9 cellular contexts compared by ENCODE assay signal in the genomic region with DNA sequence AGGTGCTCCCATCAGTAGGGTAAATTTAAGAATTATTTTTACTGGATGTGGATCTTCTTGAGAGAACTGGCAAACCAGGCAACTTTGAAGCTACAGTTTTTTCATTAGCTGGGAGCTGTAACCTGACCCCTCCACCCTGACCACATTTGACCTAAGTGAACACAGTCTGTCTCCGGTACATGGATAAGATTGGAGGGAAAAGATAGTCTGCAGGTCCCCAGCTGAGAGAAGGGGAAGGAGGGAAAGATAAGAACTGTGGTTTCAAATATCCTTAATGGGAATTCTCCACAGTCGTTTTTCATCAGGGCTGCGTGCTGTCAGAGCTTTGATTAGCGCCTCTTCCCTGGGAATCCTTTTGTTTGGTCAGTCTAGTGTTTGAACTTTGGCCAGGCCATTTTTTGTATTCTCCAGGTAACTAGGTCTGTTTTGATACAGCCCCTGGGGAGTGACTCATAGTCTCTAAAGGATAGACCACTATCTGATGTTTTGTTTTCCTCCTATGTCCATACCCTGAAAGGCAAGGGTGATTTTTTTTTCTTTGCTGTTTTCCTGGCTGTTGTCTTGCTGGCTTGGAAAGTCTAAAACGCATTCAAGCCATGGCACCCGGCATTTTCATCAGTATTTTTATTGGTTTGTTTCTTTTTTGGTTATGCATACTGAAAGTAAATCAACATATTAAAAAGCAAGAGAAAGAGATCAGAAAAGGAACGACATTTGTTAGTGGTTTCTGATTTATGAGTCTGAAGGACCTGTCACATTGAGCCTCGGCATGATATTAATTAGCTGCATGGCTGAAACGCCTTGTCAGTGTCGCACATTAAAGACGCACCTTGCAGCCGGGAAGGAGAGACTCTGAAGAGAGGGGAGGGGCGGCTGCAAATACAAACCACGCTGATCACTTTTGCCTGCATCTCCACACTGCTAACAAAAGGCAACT.
DNase-seq lines count a peak whose midpoint lies in the region; ATAC-seq and TF ChIP-seq lines count a peak whose summit lies in the region.
"Had no signal": no experiment of that assay in that cellular context is flagged by ENCODE, and none has a peak within 500 bp of the region (broad histone marks: within the 10 kb centered on the region; RNA-seq: fewer than 3 reads in every experiment).

No MANE protein-coding gene starts in this region.

- no peak for TF ChIP-seq EP300 in sigmoid colon (IDR thresholded peaks at IDR 0.05)

- DNase-seq in MCF 10A (ENCODE audit: unreplicated experiment) (peak; percentile 30), breast epithelium (ENCODE audit: low spot score in 2 of 2) (no peak), NCI-H524 treated with DMSO at 0.1 percent for 48 hours (lab: John Stamatoyannopoulos, UW) (peak; percentile 38), dermis blood vessel endothelial cell (peak; percentile 52), sigmoid colon (no peak), coronary artery (ENCODE audit: low spot score) (no peak)
- no peak for DNase-seq in activated CD4-positive, CD25-positive, alpha-beta regulatory T cell treated with anti-CD3 and anti-CD28 coated beads, Interleukin-2, amount 50 U/mL, for 72 hours
- DNase-seq: DND-41 had no signal

- POLR2A ChIA-PET in MCF 10A (lab: Yijun Ruan, JAX) = interaction anchor here (0.6 kb wide), 1 partner anchor 29 kb away, joined by 3 read pairs; no protein-coding TSS in a partner anchor

- no TSS peak for BruUV-seq in MCF 10A (replicated peaks; lab: Mats Ljungman, UMichigan)

- no peaks in the 10 kb centered on the region for H3K27me3 Mint-ChIP-seq in MCF 10A (ENCODE audit: insufficient read depth, unreplicated experiment)

- no peak for TF ChIP-seq POLR2A in breast epithelium (IDR thresholded peaks at IDR 0.05)
- TF ChIP-seq POLR2A in sigmoid colon (IDR thresholded peaks at IDR 0.05) = no peak

- intact Hi-C loops in MCF 10A (cut with micrococcal nuclease) (no loop called here), breast epithelium (cut with DNase I; ENCODE audit: low total_unique reads) (no loop called here), sigmoid colon (cut with DNase I) (no loop called here)

- H3K27ac Mint-ChIP-seq in MCF 10A (ENCODE audit: low read depth, unreplicated experiment) = no peak overlapping the region

- peaks cover 20% of the 10 kb centered on the region for H3K4me1 Mint-ChIP-seq in MCF 10A (ENCODE audit: insufficient read depth, unreplicated experiment)

- no peak overlapping the region for H3K4me3 Mint-ChIP-seq in MCF 10A (ENCODE audit: unreplicated experiment)

- H3K9me3 Mint-ChIP-seq in MCF 10A (ENCODE audit: unreplicated experiment) = no peaks in the 10 kb centered on the region

- H3K9me3 ChIP-seq in breast epithelium (no peaks in the 10 kb centered on the region), sigmoid colon (no peaks in the 10 kb centered on the region)

- no peaks in the 10 kb centered on the region for H3K36me3 Mint-ChIP-seq in MCF 10A (ENCODE audit: insufficient read depth, unreplicated experiment)

- no peak overlapping the region for H3K4me3 ChIP-seq in breast epithelium
- H3K4me3 ChIP-seq in sigmoid colon = peak overlapping the region in 2 of 4 donors; percentile 0 to 6
- H3K4me3 ChIP-seq in coronary artery = no peak overlapping the region

- no peak for TF ChIP-seq CTCF in MCF 10A (IDR thresholded peaks at IDR 0.05; ENCODE audit: unreplicated experiment)
- TF ChIP-seq CTCF in breast epithelium (IDR thresholded peaks at IDR 0.05) = no peak
- TF ChIP-seq CTCF in sigmoid colon (IDR thresholded peaks at IDR 0.05) = no peak
- no peak for TF ChIP-seq CTCF in coronary artery (IDR thresholded peaks at IDR 0.05)

- no peak for ATAC-seq in HG02938 (IDR thresholded peaks at IDR 0.05; ENCODE audit: unreplicated experiment)

- no peaks in the 10 kb centered on the region for H3K27me3 ChIP-seq in breast epithelium
- H3K27me3 ChIP-seq in sigmoid colon = no peaks in the 10 kb centered on the region

- CTCF ChIA-PET in MCF 10A (lab: Yijun Ruan, JAX) = interaction anchor here (0.6 to 1.2 kb wide), 3 partner anchors 19 to 147 kb away, joined by 3 read pairs; no protein-coding TSS in a partner anchor

- H3K27ac ChIP-seq in breast epithelium (no peak overlapping the region), sigmoid colon (peak overlapping the region in 3 of 4 donors; percentile 59 to 89 (median 86)), coronary artery (peak overlapping the region in 1 of 2 donors; percentile 26)

- no peaks in the 10 kb centered on the region for H3K36me3 ChIP-seq in breast epithelium
- H3K36me3 ChIP-seq in sigmoid colon = no peaks in the 10 kb centered on the region

- H3K4me1 ChIP-seq in breast epithelium (no peaks in the 10 kb centered on the region), sigmoid colon (peaks cover 0 to 35% (median 30%) of the 10 kb centered on the region in 4 donors)

- WGBS in sigmoid colon, 2 donors = 43 to 79% methylated on average over 14 of the region's 14 CpGs

Comparison
In these comparisons a context has a peak if more than half of its experiments do, and no peak if none do; other contexts are left out.
1. DNase-seq: peak in MCF 10A (single experiment), NCI-H524 treated with DMSO at 0.1 percent for 48 hours (single experiment) and dermis blood vessel endothelial cell (single experiment); none in breast epithelium (0 of 2), sigmoid colon (single experiment), coronary artery (single experiment) and activated CD4-positive, CD25-positive, alpha-beta regulatory T cell treated with anti-CD3 and anti-CD28 coated beads, Interleukin-2, amount 50 U/mL, for 72 hours (single experiment).
2. H3K27ac ChIP-seq: peak in sigmoid colon (3 of 4); none in breast epithelium (0 of 2).